Comparison of ENCODE assay signal across 19 cellular contexts in the genomic region with DNA sequence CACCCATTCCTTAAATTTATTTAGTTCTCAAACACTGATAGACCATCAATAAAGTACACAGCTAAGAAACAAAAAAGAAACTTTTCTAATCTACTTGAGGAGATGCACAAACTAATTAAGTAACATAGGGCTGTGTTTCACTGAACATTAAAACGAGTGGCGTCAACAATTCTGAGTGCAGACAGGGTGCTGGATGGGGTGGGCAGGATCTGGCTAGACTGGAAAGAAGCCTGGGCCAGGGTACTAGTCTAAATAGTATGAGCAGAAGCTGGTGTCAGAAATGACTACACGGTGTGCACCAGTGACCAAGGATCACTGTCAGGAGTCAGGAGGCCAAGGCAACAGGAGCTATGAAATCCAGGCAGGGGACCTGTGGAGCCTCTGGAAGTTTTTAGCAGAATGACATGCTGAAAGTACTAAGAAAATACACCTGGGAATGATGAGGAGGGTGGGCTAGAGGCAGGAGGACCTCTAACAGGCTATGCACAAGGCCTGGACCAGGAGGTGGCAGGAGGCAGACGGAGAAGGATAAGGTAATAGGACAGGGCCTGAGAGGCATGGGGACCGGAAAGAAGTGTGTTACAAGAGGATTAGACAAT. TPM values are rescaled to one million over a fixed set of nuclear protein-coding genes. Genes with fewer than 3 reads are reported as not detected.
DNase-seq lines count a peak whose midpoint lies in the region; ATAC-seq and TF ChIP-seq lines count a peak whose summit lies in the region.
"Had no signal": no experiment of that assay in that cellular context is flagged by ENCODE, and none has a peak within 500 bp of the region (broad histone marks: within the 10 kb centered on the region; RNA-seq: fewer than 3 reads in every experiment).

No MANE protein-coding gene starts in this region.

- no peak for TF ChIP-seq EP300 in esophagus muscularis mucosa (IDR thresholded peaks at IDR 0.05)

- peaks cover 100% of the 10 kb centered on the region for H3K36me3 Mint-ChIP-seq in activated T-cell treated with anti-CD3 and anti-CD28 coated beads, Interleukin-2, amount 50 U/mL, for 24 hours (ENCODE audit: low read depth)
- peaks cover 64% of the 10 kb centered on the region for H3K36me3 Mint-ChIP-seq in activated T-cell treated with anti-CD3 and anti-CD28 coated beads, Interleukin-2, amount 50 U/mL, for 4 hours (ENCODE audit: insufficient read depth)
- H3K36me3 Mint-ChIP-seq in CD4-positive, alpha-beta T cell (ENCODE audit: low read depth) = peaks cover 100% of the 10 kb centered on the region
- peaks cover 81% of the 10 kb centered on the region for H3K36me3 Mint-ChIP-seq in T-cell

- H3K4me3 ChIP-seq in esophagus muscularis mucosa = no peak overlapping the region
- H3K4me3 ChIP-seq: PC-9 had no signal

- ATAC-seq in activated T-cell treated with anti-CD3 and anti-CD28 coated beads, Interleukin-2, amount 50 U/mL, for 4 hours = no peak
- ATAC-seq in CD4-positive, alpha-beta T cell (ENCODE audit: poor library complexity) = no peak
- ATAC-seq in T-cell (replicated peaks in 1 of 4) (no peak), GM18502 (IDR thresholded peaks at IDR 0.05; ENCODE audit: poor library complexity, unreplicated experiment) (no peak)

- POLR2A ChIA-PET in CD4-positive, alpha-beta T cell (lab: Charles Lee) = interaction anchor here (0.7 to 1.6 kb wide), 2 partner anchors 12 to 29 kb away, joined by 3 to 7 read pairs; a partner anchor contains a TSS
- POLR2A ChIA-PET in T-cell (lab: Charles Lee) = interaction anchor here (0.5 to 0.9 kb wide), 2 partner anchors 10 to 15 kb away, joined by 6 to 9 read pairs; no protein-coding TSS in a partner anchor

- no peaks in the 10 kb centered on the region for H3K27me3 Mint-ChIP-seq in activated T-cell treated with anti-CD3 and anti-CD28 coated beads, Interleukin-2, amount 50 U/mL, for 24 hours
- no peaks in the 10 kb centered on the region for H3K27me3 Mint-ChIP-seq in activated T-cell treated with anti-CD3 and anti-CD28 coated beads, Interleukin-2, amount 50 U/mL, for 4 hours (ENCODE audit: low read depth)
- H3K27me3 Mint-ChIP-seq in CD4-positive, alpha-beta T cell = no peaks in the 10 kb centered on the region
- no peaks in the 10 kb centered on the region for H3K27me3 Mint-ChIP-seq in T-cell

- TF ChIP-seq POLR2A in esophagus muscularis mucosa (IDR thresholded peaks at IDR 0.05; ENCODE audit: low read depth) = no peak

- intact Hi-C loops in CD4-positive, alpha-beta T cell (cut with DNase I, micrococcal nuclease) = no loop called here
- intact Hi-C loops in esophagus muscularis mucosa (cut with DNase I) = no loop called here

- H3K27ac ChIP-seq in CD4-positive, alpha-beta T cell (ENCODE audit: low read depth, low read length) = no peak overlapping the region
- H3K27ac ChIP-seq in esophagus muscularis mucosa (replicated peaks in 1 of 4) = no peak overlapping the region
- H3K27ac ChIP-seq: PC-9 had no signal

- H3K27ac Mint-ChIP-seq in activated T-cell treated with anti-CD3 and anti-CD28 coated beads, Interleukin-2, amount 50 U/mL, for 24 hours = peak overlapping the region; percentile 27
- peak overlapping the region; percentile 19 for H3K27ac Mint-ChIP-seq in CD4-positive, alpha-beta T cell
- peak overlapping the region; percentile 34 to 46 for H3K27ac Mint-ChIP-seq in T-cell

- DNase-seq in activated T-cell treated with anti-CD3 and anti-CD28 coated beads, Interleukin-2, amount 50 U/mL, for 24 hours = no peak
- DNase-seq in activated T-cell treated with anti-CD3 and anti-CD28 coated beads, Interleukin-2, amount 50 U/mL, for 4 hours = no peak
- DNase-seq in CD4-positive, alpha-beta T cell = no peak
- DNase-seq in T-cell (no peak), esophagus muscularis mucosa (ENCODE audit: extremely low spot score) (peak; percentile 74), middle frontal gyrus (ENCODE audit: extremely low spot score, low spot score) (no peak), anterior cingulate cortex (lab: John Stamatoyannopoulos, UW) (no peak)
- DNase-seq: ACHN, BE2C, COR-L47, DMS153, EL, Kasumi-1, NCI-H1105 treated with DMSO at 0.1 percent for 48 hours, NCI-H187 treated with DMSO at 0.1 percent for 48 hours, NCI-H446 treated with DMSO at 0.1 percent for 48 hours, NCI-H748 treated with DMSO at 0.1 percent for 48 hours, PC-9 had no signal

- no peaks in the 10 kb centered on the region for H3K27me3 ChIP-seq in CD4-positive, alpha-beta T cell (ENCODE audit: control insufficient read depth, insufficient read depth, low read length)
- no peaks in the 10 kb centered on the region for H3K27me3 ChIP-seq in esophagus muscularis mucosa
- H3K27me3 ChIP-seq: BE2C had no signal

- peaks cover 3 to 14% (median 9%) of the 10 kb centered on the region in 4 donors for H3K4me1 ChIP-seq in esophagus muscularis mucosa
- H3K4me1 ChIP-seq: BE2C had no signal

- peaks cover 76% of the 10 kb centered on the region for H3K4me1 Mint-ChIP-seq in activated T-cell treated with anti-CD3 and anti-CD28 coated beads, Interleukin-2, amount 50 U/mL, for 24 hours (ENCODE audit: low read depth)
- H3K4me1 Mint-ChIP-seq in activated T-cell treated with anti-CD3 and anti-CD28 coated beads, Interleukin-2, amount 50 U/mL, for 4 hours (ENCODE audit: low read depth) = peaks cover 55% of the 10 kb centered on the region
- H3K4me1 Mint-ChIP-seq in CD4-positive, alpha-beta T cell (ENCODE audit: low read depth) = peaks cover 68% of the 10 kb centered on the region
- H3K4me1 Mint-ChIP-seq in T-cell = peaks cover 58 to 69% (median 61%) of the 10 kb centered on the region in 3 donors

- H3K36me3 ChIP-seq in esophagus muscularis mucosa = peaks cover 25 to 99% (median 84%) of the 10 kb centered on the region in 4 donors

- no peak for TF ChIP-seq CTCF in CD4-positive, alpha-beta T cell (IDR thresholded peaks at IDR 0.05)
- TF ChIP-seq CTCF in esophagus muscularis mucosa (IDR thresholded peaks at IDR 0.05) = no peak

- WGBS in esophagus muscularis mucosa = 96% methylated on average over 5 of the region's 5 CpGs

- CTCF ChIA-PET in CD4-positive, alpha-beta T cell (lab: Charles Lee) = interaction anchor here (1.2 to 1.6 kb wide), 2 partner anchors 9 to 86 kb away, joined by 4 to 9 read pairs; no protein-coding TSS in a partner anchor
- CTCF ChIA-PET in T-cell (lab: Charles Lee) = no interaction called here

- no peaks in the 10 kb centered on the region for H3K9me3 ChIP-seq in CD4-positive, alpha-beta T cell (ENCODE audit: control insufficient read depth, low read length)
- no peaks in the 10 kb centered on the region for H3K9me3 ChIP-seq in esophagus muscularis mucosa
- H3K9me3 ChIP-seq: BE2C had no signal

- no peak overlapping the region for H3K4me3 Mint-ChIP-seq in activated T-cell treated with anti-CD3 and anti-CD28 coated beads, Interleukin-2, amount 50 U/mL, for 24 hours
- no peak overlapping the region for H3K4me3 Mint-ChIP-seq in activated T-cell treated with anti-CD3 and anti-CD28 coated beads, Interleukin-2, amount 50 U/mL, for 4 hours
- no peak overlapping the region for H3K4me3 Mint-ChIP-seq in CD4-positive, alpha-beta T cell
- no peak overlapping the region for H3K4me3 Mint-ChIP-seq in T-cell

- H3K9me3 Mint-ChIP-seq in activated T-cell treated with anti-CD3 and anti-CD28 coated beads, Interleukin-2, amount 50 U/mL, for 24 hours = no peaks in the 10 kb centered on the region
- H3K9me3 Mint-ChIP-seq in activated T-cell treated with anti-CD3 and anti-CD28 coated beads, Interleukin-2, amount 50 U/mL, for 4 hours = no peaks in the 10 kb centered on the region
- H3K9me3 Mint-ChIP-seq in CD4-positive, alpha-beta T cell = no peaks in the 10 kb centered on the region
- no peaks in the 10 kb centered on the region for H3K9me3 Mint-ChIP-seq in T-cell

RNA-seq across cellular contexts. Expression of a gene that starts 13.3 kb away (rescaled TPM):
- total RNA-seq in activated T-cell treated with anti-CD3 and anti-CD28 coated beads, Interleukin-2, amount 50 U/mL, for 4 hours = 10 to 100 TPM; 13.9 to 15.5 (median 14.8) TPM
- total RNA-seq in CD4-positive, alpha-beta T cell = 10 to 100 TPM; 10.4 to 10.5 TPM
- 10 to 100 TPM; 14.1 to 21.2 (median 19.5) TPM for total RNA-seq in T-cell
- total RNA-seq in esophagus muscularis mucosa = 1 to 10 TPM; 5.3 to 6.4 (median 5.9) TPM

RNA-seq across cellular contexts. Expression of a gene that starts 14.1 kb away (rescaled TPM):
- total RNA-seq in activated T-cell treated with anti-CD3 and anti-CD28 coated beads, Interleukin-2, amount 50 U/mL, for 4 hours = 10 to 100 TPM in 2 of 3 donors, 1 to 10 TPM in 1; 7.6 to 12.5 (median 12.4) TPM
- total RNA-seq in CD4-positive, alpha-beta T cell = 100 to 1,000 TPM; 106 to 107 TPM
- total RNA-seq in T-cell = 100 to 1,000 TPM in 1 of 5 donors, 10 to 100 TPM in 4; 81.9 to 108 (median 89.5) TPM
- 10 to 100 TPM; 20.0 to 27.1 (median 23.5) TPM for total RNA-seq in esophagus muscularis mucosa

RNA-seq across cellular contexts. Expression of a gene that starts 29.2 kb away (rescaled TPM):
- 10 to 100 TPM; 12.5 to 19.4 (median 15.6) TPM for total RNA-seq in activated T-cell treated with anti-CD3 and anti-CD28 coated beads, Interleukin-2, amount 50 U/mL, for 4 hours
- 10 to 100 TPM; 25.7 to 27.3 TPM for total RNA-seq in CD4-positive, alpha-beta T cell
- total RNA-seq in T-cell = 10 to 100 TPM; 21.1 to 36.7 (median 23.7) TPM
- 1 to 10 TPM; 4.6 to 7.6 (median 6.4) TPM for total RNA-seq in esophagus muscularis mucosa

RNA-seq across cellular contexts. Expression of a gene that starts 29.3 kb away (rescaled TPM):
- total RNA-seq in activated T-cell treated with anti-CD3 and anti-CD28 coated beads, Interleukin-2, amount 50 U/mL, for 4 hours = under 1 TPM; 0.13 to 0.46 (median 0.27) TPM
- 1 to 10 TPM in 1 of 2 experiments, under 1 TPM in 1; 0.84 to 1.3 TPM for total RNA-seq in CD4-positive, alpha-beta T cell
- 1 to 10 TPM in 1 of 5 donors, under 1 TPM in 4; 0.07 to 1.5 (median 0.38) TPM for total RNA-seq in T-cell
- 1 to 10 TPM; 2.2 to 9.2 (median 5.5) TPM for total RNA-seq in esophagus muscularis mucosa
